23 cellular contexts compared by ENCODE assay signal in the genomic region with DNA sequence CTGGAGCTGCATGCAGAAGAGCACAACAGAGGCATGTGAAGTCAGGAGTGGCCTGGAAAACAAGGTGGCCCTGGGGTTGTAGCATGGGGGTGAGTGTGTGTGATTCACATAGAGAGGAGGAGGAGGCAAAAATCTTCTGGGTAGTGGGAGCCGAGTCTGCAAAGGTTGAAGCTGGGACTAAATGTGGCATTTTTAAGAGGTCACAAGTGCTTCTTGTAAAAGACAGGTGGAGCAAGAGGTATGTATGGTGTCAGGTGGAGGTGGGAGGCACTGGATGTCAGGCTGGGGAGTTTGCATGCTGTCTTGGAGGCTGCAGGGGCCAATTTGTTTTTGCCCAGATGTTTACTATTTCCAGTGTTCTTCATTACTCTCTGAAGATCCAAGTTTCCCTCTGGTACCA. TPM values are rescaled to one million over a fixed set of nuclear protein-coding genes. Genes with fewer than 3 reads are reported as not detected.
DNase-seq lines count a peak whose midpoint lies in the region; ATAC-seq, FAIRE-seq and TF ChIP-seq lines count a peak whose summit lies in the region.
"Had no signal": no experiment of that assay in that cellular context is flagged by ENCODE, and none has a peak within 500 bp of the region (broad histone marks: within the 10 kb centered on the region; RNA-seq: fewer than 3 reads in every experiment).

No MANE protein-coding gene starts in this region.

- H2BK20ac ChIP-seq in H1 (ENCODE audit: low read length), result no peak overlapping the region

- no peaks in the 10 kb centered on the region for H3K9me2 ChIP-seq in GM23338 (ENCODE audit: insufficient read depth)

- no peaks in the 10 kb centered on the region for H3K79me1 ChIP-seq in H1 (ENCODE audit: low read depth, low read length)

- peaks cover 6% of the 10 kb centered on the region for H3K4me1 Mint-ChIP-seq in GM23338
- H3K4me1 Mint-ChIP-seq in effector memory CD8-positive, alpha-beta T cell (ENCODE audit: low read depth in 2 of 2), result no peaks in the 10 kb centered on the region
- H3K4me1 Mint-ChIP-seq: CD14-positive monocyte; CD4-positive, alpha-beta memory T cell had no signal

- H3K4me3 ChIP-seq in GM23338, result no peak overlapping the region
- no peak overlapping the region for H3K4me3 ChIP-seq in H1 (ENCODE audit: extremely low read depth in 1 of 4, insufficient read depth in 2 of 4, low read depth in 3 of 4, low read length in 4 of 4)
- H3K4me3 ChIP-seq: BLaER1 had no signal

- TF ChIP-seq POLR2A in H1 (IDR thresholded peaks at IDR 0.05; ENCODE audit: control extremely low read depth in 1 of 2, low read depth in 2 of 2, low read length in 2 of 2), result no peak

- no peak overlapping the region for H3K18ac ChIP-seq in H1 (ENCODE audit: extremely low read depth, low read length)

- no peak overlapping the region for H3K27ac ChIP-seq in GM23338 (ENCODE audit: low read depth)
- no peak overlapping the region for H3K27ac ChIP-seq in H1 (ENCODE audit: low read depth, low read length)
- H3K27ac ChIP-seq: BLaER1 had no signal

- no peak overlapping the region for H3K9ac ChIP-seq in H1 (replicated peaks in 1 of 4; ENCODE audit: extremely low read depth in 1 of 4, low read depth in 3 of 4, low read length in 3 of 4)
- H3K9ac ChIP-seq: BLaER1 had no signal

- ATAC-seq in GM23338, result peak; percentile 65
- no peak for ATAC-seq in effector memory CD8-positive, alpha-beta T cell (replicated peaks)
- ATAC-seq: HepG2 had no signal

- H3K9me3 Mint-ChIP-seq in GM23338, result no peaks in the 10 kb centered on the region
- no peaks in the 10 kb centered on the region for H3K9me3 Mint-ChIP-seq in effector memory CD8-positive, alpha-beta T cell
- H3K9me3 Mint-ChIP-seq: HFFc6 had no signal

- no peak overlapping the region for H3K4ac ChIP-seq in H1 (replicated peaks; ENCODE audit: insufficient read length, low read depth, low read length)

- no peak overlapping the region for H3K14ac ChIP-seq in H1 (ENCODE audit: insufficient read length)

- H3K4me3 Mint-ChIP-seq in GM23338, result no peak overlapping the region
- H3K4me3 Mint-ChIP-seq in effector memory CD8-positive, alpha-beta T cell, result no peak overlapping the region
- H3K4me3 Mint-ChIP-seq: CD14-positive monocyte; CD4-positive, alpha-beta memory T cell; HFFc6; IgD-negative memory B cell had no signal

- TF ChIP-seq CTCF in GM23338 (conservative IDR thresholded peaks at IDR 0.05; ENCODE audit: low read depth in 2 of 2), result peak; percentile 9 to 50; a peak in 2 of 4 replicates
- TF ChIP-seq CTCF in H1 (IDR thresholded peaks at IDR 0.05; ENCODE audit: control extremely low read depth in 1 of 3, insufficient read depth in 1 of 3, low read depth in 1 of 3, low read length in 3 of 3), result peak in 2 of 3 experiments; percentile 16 to 35; a peak in 2 of 4 replicates

- H3K56ac ChIP-seq in H1 (replicated peaks; ENCODE audit: insufficient read length, low read depth, low read length), result no peak overlapping the region

- H2BK120ac ChIP-seq in H1 (replicated peaks; ENCODE audit: low read depth, low read length), result no peak overlapping the region

- H3K27me3 ChIP-seq in GM23338 (ENCODE audit: insufficient read depth) (no peaks in the 10 kb centered on the region), H1 (replicated peaks in 1 of 4; ENCODE audit: control insufficient read depth in 3 of 4, extremely low read depth in 1 of 4, insufficient read depth in 3 of 4, low read length in 3 of 4) (no peaks in the 10 kb centered on the region)
- H3K27me3 ChIP-seq: BLaER1 had no signal

- H4K20me1 ChIP-seq in GM23338 (replicated peaks; ENCODE audit: insufficient read depth), result no peaks in the 10 kb centered on the region
- H4K20me1 ChIP-seq in H1 (replicated peaks in 1 of 2; ENCODE audit: control insufficient read depth in 1 of 2, insufficient read depth in 2 of 2, low read length in 2 of 2), result no peaks in the 10 kb centered on the region
- H4K20me1 ChIP-seq: BLaER1 had no signal

- no peak overlapping the region for H3K4me2 ChIP-seq in GM23338
- H3K4me2 ChIP-seq in H1 (ENCODE audit: insufficient read depth in 1 of 2, low read depth in 2 of 2, low read length in 2 of 2), result no peak overlapping the region
- H3K4me2 ChIP-seq: BLaER1 had no signal

- CTCF ChIA-PET in H1 (lab: Charles Lee; ENCODE audit: partially characterized antibody), result interaction anchor here (0.6 to 2.1 kb wide), 9 partner anchors 13 to 67 kb away, joined by 3 to 5 read pairs (median 3); no protein-coding TSS in a partner anchor

- H2BK15ac ChIP-seq in H1 (ENCODE audit: low read length), result no peak overlapping the region

- no peaks in the 10 kb centered on the region for H3K23me2 ChIP-seq in H1 (ENCODE audit: low read depth, low read length)

- H3K27me3 Mint-ChIP-seq in GM23338 (ENCODE audit: insufficient read depth, low read depth, poor library complexity), result no peaks in the 10 kb centered on the region
- no peaks in the 10 kb centered on the region for H3K27me3 Mint-ChIP-seq in effector memory CD8-positive, alpha-beta T cell
- H3K27me3 Mint-ChIP-seq: CD4-positive, alpha-beta memory T cell had no signal

- no peaks in the 10 kb centered on the region for H3K9me3 ChIP-seq in H1 (ENCODE audit: insufficient read depth in 2 of 2, low read depth in 1 of 2, low read length in 1 of 2)

- H4K5ac ChIP-seq in H1 (ENCODE audit: insufficient read length, low read depth, low read length), result no peak overlapping the region

- H3K79me2 ChIP-seq in GM23338 (replicated peaks; ENCODE audit: insufficient read depth) (no peaks in the 10 kb centered on the region), H1 (ENCODE audit: control insufficient read depth in 1 of 2, insufficient read depth in 2 of 2, low read length in 2 of 2) (no peaks in the 10 kb centered on the region)

- no peak overlapping the region for H3K27ac Mint-ChIP-seq in GM23338
- no peak overlapping the region for H3K27ac Mint-ChIP-seq in effector memory CD8-positive, alpha-beta T cell
- H3K27ac Mint-ChIP-seq: CD14-positive monocyte; CD4-positive, alpha-beta memory T cell; HFFc6 had no signal

- H2BK5ac ChIP-seq in H1 (ENCODE audit: low read depth, low read length), result no peak overlapping the region

- H4K91ac ChIP-seq in H1 (replicated peaks; ENCODE audit: insufficient read length, low read length), result no peak overlapping the region

- no peaks in the 10 kb centered on the region for H3K4me1 ChIP-seq in GM23338 (ENCODE audit: insufficient read depth)
- H3K4me1 ChIP-seq in H1 (replicated peaks in 1 of 4; ENCODE audit: control insufficient read depth in 3 of 4, insufficient read depth in 4 of 4, low read length in 3 of 4), result no peaks in the 10 kb centered on the region
- H3K4me1 ChIP-seq: BLaER1 had no signal

- H3F3A ChIP-seq in GM23338 (replicated peaks; ENCODE audit: low read depth), result no peaks in the 10 kb centered on the region

- H3K23ac ChIP-seq in H1 (ENCODE audit: insufficient read length), result no peak overlapping the region

- WGBS in H1 (ENCODE audit: extremely low coverage in 1 of 2, insufficient coverage in 1 of 2, insufficient read length in 1 of 2, insufficient replicate concordance in 2 of 2, low coverage in 1 of 2, low lambda C conversion rate in 2 of 2, missing lambda C conversion rate in 1 of 2), 2 experiments, result 87% methylated on average over 1 of the region's 1 CpG; no CpG with 5 or more reads in 1 of the 2 experiments

- DNase-seq in GM23338 (ENCODE audit: low spot score) (peak; percentile 19), RPMI8226 (peak; percentile 29), H1 (ENCODE audit: low read depth in 1 of 2, low spot score in 2 of 2) (no peak), renal cortical epithelial cell (ENCODE audit: low read depth) (peak; percentile 5), T-helper 1 cell (no peak)
- no peak for DNase-seq in activated T-cell treated with anti-CD3 and anti-CD28 coated beads, Interleukin-2, amount 50 U/mL, for 1 hour
- DNase-seq in effector memory CD8-positive, alpha-beta T cell, result no peak
- DNase-seq: 8988T; CD4-positive, alpha-beta memory T cell; DMS153; DMS79; GDM1; HCEC 1CT had no signal

- H2AK5ac ChIP-seq in H1 (ENCODE audit: low read depth, low read length), result no peak overlapping the region

- no peaks in the 10 kb centered on the region for H3K36me3 Mint-ChIP-seq in GM23338 (ENCODE audit: low read depth)
- no peaks in the 10 kb centered on the region for H3K36me3 Mint-ChIP-seq in effector memory CD8-positive, alpha-beta T cell (ENCODE audit: insufficient read depth)
- H3K36me3 Mint-ChIP-seq: CD14-positive monocyte, IgD-negative memory B cell had no signal

- H2AFZ ChIP-seq in GM23338, result no peak overlapping the region; the same call in 1 of the 2 replicates
- H2AFZ ChIP-seq in H1 (ENCODE audit: low read length), result no peak overlapping the region

- TF ChIP-seq EP300 in H1 (IDR thresholded peaks at IDR 0.05; ENCODE audit: borderline replicate concordance in 1 of 2, low read depth in 2 of 2, low read length in 2 of 2), result no peak

- POLR2A ChIA-PET in H1 (lab: Charles Lee; ENCODE audit: partially characterized antibody), result no interaction called here

- TF ChIP-seq RAD21 in H1 (IDR thresholded peaks at IDR 0.05 in 1 of 2, conservative IDR thresholded peaks at IDR 0.05 in 1 of 2; ENCODE audit: low read depth in 2 of 2, low read length in 2 of 2), result peak; percentile 23 to 46; a peak in 3 of 4 replicates

- no peak overlapping the region for H4K8ac ChIP-seq in H1 (ENCODE audit: extremely low read depth, insufficient read depth, low read length)

- H3K36me3 ChIP-seq in GM23338 (ENCODE audit: insufficient read depth), result no peaks in the 10 kb centered on the region
- no peaks in the 10 kb centered on the region for H3K36me3 ChIP-seq in H1 (ENCODE audit: control insufficient read depth in 2 of 4, insufficient read depth in 4 of 4, low read length in 3 of 4)
- H3K36me3 ChIP-seq: BLaER1 had no signal

- FAIRE-seq in H1 (lab: Jason Lieb, UNC), result no peak
- FAIRE-seq: GM12892, GM18507, H54, HepG2 had no signal

- no peak overlapping the region for H2BK12ac ChIP-seq in H1 (ENCODE audit: low read depth, low read length)

TF ChIP-seq in GM23338, 12 proteins besides CTCF, POLR2A, EP300 and RAD21 (continues in another document):
- TF ChIP-seq CREB1 (CRISPR knock-in tag; IDR thresholded peaks at IDR 0.05; ENCODE audit: low read depth), result no peak
- no peak for TF ChIP-seq NANOG (IDR thresholded peaks at IDR 0.05; ENCODE audit: borderline replicate concordance)

TF ChIP-seq in H1, 55 proteins besides CTCF, POLR2A, EP300 and RAD21:
- TF ChIP-seq SIRT6 (IDR thresholded peaks at IDR 0.05; ENCODE audit: low read length), result no peak

RNA-seq across cellular contexts. Expression of a gene that starts 42.4 kb away (rescaled TPM):
- total RNA-seq in GM23338 (2014; rRNA removed; shearing (Covaris generic)), result not detected in 2 replicates
- not detected in 2 replicates for polyA plus RNA-seq in GM23338 (2016; fragmentation: Nextera tagmentation; extraction: Ambion mirVana)
- not detected in 2 replicates for total RNA-seq in H1 (2021; fragmentation: NEBNext Ultra II Directional; extraction: Animal tissue kit (Norgen Biotek cat#: 25700))
- not detected in 2 replicates for polyA plus RNA-seq in H1 (2011; rRNA removed)
- not detected for polyA plus RNA-seq in H1 (2011; cell fraction: cytosol; rRNA removed)
- not detected for polyA plus RNA-seq in H1 (2011; cell fraction: nucleus; rRNA removed)
- not detected in 4 replicates for polyA plus RNA-seq in H1 (2012, experiment 1 of 2)
- not detected for polyA plus RNA-seq in H1 (2012, experiment 2 of 2)
- polyA plus RNA-seq in H1 (2013, experiment 1 of 2), result 0.02 TPM
- polyA plus RNA-seq in H1 (2013, experiment 2 of 2), result not detected
- polyA minus RNA-seq in H1 (2011; rRNA and poly(A)+ RNA removed), result 0.03 TPM in 1 of 2 replicates, not detected in the other
- polyA minus RNA-seq in H1 (2011; cell fraction: cytosol; rRNA and poly(A)+ RNA removed), result not detected
- polyA minus RNA-seq in H1 (2011; cell fraction: nucleus; rRNA and poly(A)+ RNA removed), result not detected
- total RNA-seq in renal cortical epithelial cell, result not detected in 2 replicates
- total RNA-seq: Daoy, HFFc6 had no signal
- polyA plus RNA-seq: AG04450; CD14-positive monocyte; CD4-positive, alpha-beta memory T cell; IgD-negative memory B cell had no signal

Comparison
In these comparisons a context has a peak if more than half of its experiments do, and no peak if none do; other contexts are left out.
1. DNase-seq: peak in GM23338 (single experiment), RPMI8226 (single experiment) and renal cortical epithelial cell (single experiment); none in H1 (0 of 2), activated T-cell treated with anti-CD3 and anti-CD28 coated beads, Interleukin-2, amount 50 U/mL, for 1 hour (single experiment), T-helper 1 cell (0 of 5) and effector memory CD8-positive, alpha-beta T cell (0 of 3).